In the genomic region with DNA sequence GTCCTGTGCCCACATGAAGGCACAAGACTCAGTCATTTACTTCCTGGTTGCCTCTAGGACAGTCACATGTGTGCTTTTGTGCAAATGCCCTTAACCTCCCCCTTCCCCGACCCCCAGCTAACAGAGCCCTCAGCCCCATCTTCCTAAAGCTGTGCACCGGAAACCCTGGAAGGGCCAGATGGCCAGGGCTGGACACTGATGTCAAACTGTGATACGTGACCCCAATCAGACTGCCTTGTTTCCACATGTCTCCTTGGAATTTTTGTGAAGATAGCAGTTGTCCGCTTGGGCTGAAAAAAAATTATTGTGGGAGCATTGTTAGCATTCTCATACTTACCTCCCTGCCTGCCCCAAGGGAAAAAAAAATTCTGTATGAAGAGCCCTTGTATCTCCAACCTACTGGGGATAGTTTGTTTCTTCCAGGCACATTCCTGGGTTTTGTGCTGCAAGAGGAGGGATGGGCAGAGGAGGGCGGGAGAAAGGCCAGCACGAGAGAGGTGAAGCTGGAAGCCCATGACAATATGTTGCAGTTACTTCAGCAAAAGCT, we compare ENCODE assay signal across 2 cellular contexts.
TF ChIP-seq lines count a peak whose summit lies in the region.

No MANE protein-coding gene starts in this region.

TF ChIP-seq in SK-N-SH treated with all-trans-retinoic acid at 6 μM for 48 hours, 23 proteins besides CTCF, POLR2A, EP300 and RAD21:
- TF ChIP-seq TCF4 (CRISPR knock-in tag; IDR thresholded peaks at IDR 0.05; ENCODE audit: borderline replicate concordance) (peak; percentile 57; the same call in 1 of the 2 replicates), GLIS3 (CRISPR knock-in tag; IDR thresholded peaks at IDR 0.05) (no peak)
TF ChIP-seq in SK-N-SH treated with all-trans-retinoic acid at 6 μM for 48 hours: peak in this region for 1.

TF ChIP-seq in H1, 55 proteins besides CTCF, POLR2A, EP300 and RAD21:
- TF ChIP-seq HDAC6 (IDR thresholded peaks at IDR 0.05; ENCODE audit: low read depth, low read length) (no peak), NANOG (IDR thresholded peaks at IDR 0.05; ENCODE audit: insufficient read depth, low read depth, low read length, poor library complexity, severe bottlenecking) (no peak), SIRT6 (IDR thresholded peaks at IDR 0.05; ENCODE audit: low read length) (no peak), GABPA (IDR thresholded peaks at IDR 0.05; ENCODE audit: borderline replicate concordance, insufficient read depth, low read length) (no peak)
- TF ChIP-seq, protein P1, sequence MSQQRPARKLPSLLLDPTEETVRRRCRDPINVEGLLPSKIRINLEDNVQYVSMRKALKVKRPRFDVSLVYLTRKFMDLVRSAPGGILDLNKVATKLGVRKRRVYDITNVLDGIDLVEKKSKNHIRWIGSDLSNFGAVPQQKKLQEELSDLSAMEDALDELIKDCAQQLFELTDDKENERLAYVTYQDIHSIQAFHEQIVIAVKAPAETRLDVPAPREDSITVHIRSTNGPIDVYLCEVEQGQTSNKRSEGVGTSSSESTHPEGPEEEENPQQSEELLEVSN (IDR thresholded peaks at IDR 0.05) = 0 out of 2 replicates have a peak, but pooled peaks have one; percentile 15
- TF ChIP-seq, protein P2, sequence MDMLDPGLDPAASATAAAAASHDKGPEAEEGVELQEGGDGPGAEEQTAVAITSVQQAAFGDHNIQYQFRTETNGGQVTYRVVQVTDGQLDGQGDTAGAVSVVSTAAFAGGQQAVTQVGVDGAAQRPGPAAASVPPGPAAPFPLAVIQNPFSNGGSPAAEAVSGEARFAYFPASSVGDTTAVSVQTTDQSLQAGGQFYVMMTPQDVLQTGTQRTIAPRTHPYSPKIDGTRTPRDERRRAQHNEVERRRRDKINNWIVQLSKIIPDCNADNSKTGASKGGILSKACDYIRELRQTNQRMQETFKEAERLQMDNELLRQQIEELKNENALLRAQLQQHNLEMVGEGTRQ (IDR thresholded peaks at IDR 0.05; ENCODE audit: low read length) = no peak
TF ChIP-seq in H1: peak in this region for 1.
